22 cellular contexts compared by ENCODE assay signal in genomic region chr2:127581050-127581345, GRCh38. TPM values are rescaled to one million over a fixed set of nuclear protein-coding genes. Genes with fewer than 3 reads are reported as not detected.
DNase-seq lines count a peak whose midpoint lies in the region; ATAC-seq and TF ChIP-seq lines count a peak whose summit lies in the region.
"Had no signal": no experiment of that assay in that cellular context is flagged by ENCODE, and none has a peak within 500 bp of the region (broad histone marks: within the 10 kb centered on the region; RNA-seq: fewer than 3 reads in every experiment).

No MANE protein-coding gene starts in this region.

- WGBS in heart right ventricle, 2 donors = 73 to 80% methylated on average over 4 of the region's 4 CpGs

- no peaks in the 10 kb centered on the region for H3K36me3 ChIP-seq in heart right ventricle

- ATAC-seq in left ventricle myocardium superior (no peak), heart right ventricle (no peak), GM18517 (IDR thresholded peaks at IDR 0.05; ENCODE audit: unreplicated experiment) (no peak)
- ATAC-seq: HCT116 had no signal

- intact Hi-C loops in left ventricle myocardium superior (cut with micrococcal nuclease) (no loop called here), heart right ventricle (cut with DNase I) (no loop called here)

- no peaks in the 10 kb centered on the region for H3K9me3 ChIP-seq in heart right ventricle

- no peak overlapping the region for H3K27ac ChIP-seq in heart right ventricle
- H3K27ac ChIP-seq: RWPE1 had no signal

- H3K4me1 ChIP-seq in heart right ventricle = peaks cover 0 to 12% (median 11%) of the 10 kb centered on the region in 9 donors

- no peak for TF ChIP-seq CTCF in heart right ventricle (IDR thresholded peaks at IDR 0.05)

- H3K27me3 ChIP-seq in heart right ventricle = no peaks in the 10 kb centered on the region

- DNase-seq in left ventricle myocardium superior (peak; percentile 2), heart right ventricle (no peak), islet precursor cell (peak; percentile 41), ureter (ENCODE audit: low spot score) (peak; percentile 15), NCI-H1092 treated with DMSO at 0.1 percent for 48 hours (lab: John Stamatoyannopoulos, UW) (no peak)
- DNase-seq in activated CD8-positive, alpha-beta memory T cell treated with anti-CD3 and anti-CD28 coated beads, Interleukin-2, amount 50 U/mL, for 48 hours = peak; percentile 40
- DNase-seq: C1 segment of cervical spinal cord; CD4-positive, alpha-beta memory T cell; COR-L47; GOT3; KBM-7; NCI-H1694; NCI-H2029 treated with DMSO at 0.1 percent for 48 hours; NCI-H2227 treated with DMSO at 0.1 percent for 48 hours; NCI-H526 treated with DMSO at 0.1 percent for 48 hours; SHP77 had no signal

- H3K4me3 ChIP-seq in heart right ventricle = no peak overlapping the region

RNA-seq across cellular contexts. Expression of gene MYO7B, which starts 45.5 kb away (rescaled TPM):
- 0.42 TPM for total RNA-seq in left ventricle myocardium superior
- total RNA-seq in heart right ventricle = 1 to 10 TPM in 3 of 10 donors, under 1 TPM in 7; 0.42 to 1.4 (median 0.77) TPM
- 1 to 10 TPM; 1.4 to 2.3 TPM for polyA plus RNA-seq in heart right ventricle
- 0.78 TPM for total RNA-seq in ureter
- total RNA-seq: CD4-positive, alpha-beta memory T cell; MCF 10A; NCI-H460; SK-MEL-5 had no signal
- polyA plus RNA-seq: CD4-positive, alpha-beta memory T cell had no signal

RNA-seq across cellular contexts. Expression of gene IWS1, which starts 54.7 kb away (rescaled TPM):
- total RNA-seq in left ventricle myocardium superior (58.1 TPM), heart right ventricle (10 to 100 TPM; 37.6 to 64.8 (median 46.4) TPM), ureter (43.5 TPM)
- polyA plus RNA-seq in heart right ventricle = 10 to 100 TPM; 37.4 to 51.6 TPM

Comparison
In these comparisons a context has a peak if more than half of its experiments do, and no peak if none do; other contexts are left out.
1. DNase-seq: peak in left ventricle myocardium superior (single experiment), activated CD8-positive, alpha-beta memory T cell treated with anti-CD3 and anti-CD28 coated beads, Interleukin-2, amount 50 U/mL, for 48 hours (single experiment), islet precursor cell (single experiment) and ureter (single experiment); none in heart right ventricle (0 of 2) and NCI-H1092 treated with DMSO at 0.1 percent for 48 hours (single experiment).